1 cellular context compared by ENCODE assay signal in genomic region chr15:35506272-35506870, GRCh38.
TF ChIP-seq lines count a peak whose summit lies in the region.

No MANE protein-coding gene starts in this region.

TF ChIP-seq in HepG2, 621 proteins besides CTCF, POLR2A, EP300 and RAD21 (continued from another document and continues in another):
- TF ChIP-seq ZNF609 (CRISPR knock-in tag; IDR thresholded peaks at IDR 0.05; ENCODE audit: borderline replicate concordance) (peak; percentile 48; the same call in 1 of the 2 replicates), AGO1 (IDR thresholded peaks at IDR 0.05; ENCODE audit: low read depth, low read length, poor library complexity, severe bottlenecking) (no peak), HMGXB4 (CRISPR knock-in tag; IDR thresholded peaks at IDR 0.05; ENCODE audit: borderline replicate concordance in 1 of 2, low read depth in 1 of 2) (no peak), ZNF121 (CRISPR knock-in tag; IDR thresholded peaks at IDR 0.05) (no peak), KMT2A (CRISPR knock-in tag; IDR thresholded peaks at IDR 0.05) (no peak), ZNF362 (CRISPR knock-in tag; IDR thresholded peaks at IDR 0.05; ENCODE audit: borderline replicate concordance) (0 out of 2 replicates have a peak, but pooled peaks have one; percentile 31), POGZ (CRISPR knock-in tag; IDR thresholded peaks at IDR 0.05) (0 out of 2 replicates have a peak, but pooled peaks have one; percentile 18), KAT7 (CRISPR knock-in tag; IDR thresholded peaks at IDR 0.05; ENCODE audit: borderline replicate concordance) (no peak), AGO2 (optimal IDR thresholded peaks at IDR 0.05; ENCODE audit: low read depth, low read length) (no peak), MIXL1 (CRISPR knock-in tag; IDR thresholded peaks at IDR 0.05) (peak; percentile 30; the same call in 1 of the 2 replicates), DPF2 (CRISPR knock-in tag; IDR thresholded peaks at IDR 0.05; ENCODE audit: borderline replicate concordance, low read depth) (0 out of 2 replicates have a peak, but pooled peaks have one; percentile 24), GTF2F1 (IDR thresholded peaks at IDR 0.05; ENCODE audit: low read length) (no peak), ZNF746 (CRISPR knock-in tag; IDR thresholded peaks at IDR 0.05) (no peak), FOXA3 (CRISPR knock-in tag; IDR thresholded peaks at IDR 0.05) (peak; percentile 70), RARA (CRISPR knock-in tag; IDR thresholded peaks at IDR 0.05) (peak; percentile 71), CAMTA2 (CRISPR knock-in tag; IDR thresholded peaks at IDR 0.05; ENCODE audit: borderline replicate concordance) (no peak), MEIS1 (CRISPR knock-in tag; IDR thresholded peaks at IDR 0.05; ENCODE audit: borderline replicate concordance) (no peak), SOX5 (CRISPR knock-in tag; IDR thresholded peaks at IDR 0.05; ENCODE audit: borderline replicate concordance) (peak; percentile 61; the same call in 1 of the 2 replicates), PRDM4 (CRISPR knock-in tag; IDR thresholded peaks at IDR 0.05; ENCODE audit: borderline replicate concordance) (no peak), ZNF670 (CRISPR knock-in tag; IDR thresholded peaks at IDR 0.05; ENCODE audit: borderline replicate concordance) (no peak), FOXP1 (IDR thresholded peaks at IDR 0.05) (no peak), FOXP1 (CRISPR knock-in tag; IDR thresholded peaks at IDR 0.05) (peak; percentile 67), HNRNPL (IDR thresholded peaks at IDR 0.05; ENCODE audit: low read depth, low read length) (no peak), ZBTB7A (CRISPR knock-in tag; IDR thresholded peaks at IDR 0.05) (no peak), ZBTB8A (CRISPR knock-in tag; IDR thresholded peaks at IDR 0.05; ENCODE audit: borderline replicate concordance, low read depth) (no peak), SATB2 (CRISPR knock-in tag; IDR thresholded peaks at IDR 0.05) (no peak), NCOA2 (CRISPR knock-in tag; IDR thresholded peaks at IDR 0.05) (0 out of 2 replicates have a peak, but pooled peaks have one; percentile 22), ZBTB38 (CRISPR knock-in tag; IDR thresholded peaks at IDR 0.05) (no peak), NR2F6 (IDR thresholded peaks at IDR 0.05) (peak; percentile 74), NR2F6 (CRISPR knock-in tag; IDR thresholded peaks at IDR 0.05) (peak; percentile 71; the same call in 1 of the 2 replicates), NFATC3 (CRISPR knock-in tag; IDR thresholded peaks at IDR 0.05) (no peak)
- TF ChIP-seq, protein P1, sequence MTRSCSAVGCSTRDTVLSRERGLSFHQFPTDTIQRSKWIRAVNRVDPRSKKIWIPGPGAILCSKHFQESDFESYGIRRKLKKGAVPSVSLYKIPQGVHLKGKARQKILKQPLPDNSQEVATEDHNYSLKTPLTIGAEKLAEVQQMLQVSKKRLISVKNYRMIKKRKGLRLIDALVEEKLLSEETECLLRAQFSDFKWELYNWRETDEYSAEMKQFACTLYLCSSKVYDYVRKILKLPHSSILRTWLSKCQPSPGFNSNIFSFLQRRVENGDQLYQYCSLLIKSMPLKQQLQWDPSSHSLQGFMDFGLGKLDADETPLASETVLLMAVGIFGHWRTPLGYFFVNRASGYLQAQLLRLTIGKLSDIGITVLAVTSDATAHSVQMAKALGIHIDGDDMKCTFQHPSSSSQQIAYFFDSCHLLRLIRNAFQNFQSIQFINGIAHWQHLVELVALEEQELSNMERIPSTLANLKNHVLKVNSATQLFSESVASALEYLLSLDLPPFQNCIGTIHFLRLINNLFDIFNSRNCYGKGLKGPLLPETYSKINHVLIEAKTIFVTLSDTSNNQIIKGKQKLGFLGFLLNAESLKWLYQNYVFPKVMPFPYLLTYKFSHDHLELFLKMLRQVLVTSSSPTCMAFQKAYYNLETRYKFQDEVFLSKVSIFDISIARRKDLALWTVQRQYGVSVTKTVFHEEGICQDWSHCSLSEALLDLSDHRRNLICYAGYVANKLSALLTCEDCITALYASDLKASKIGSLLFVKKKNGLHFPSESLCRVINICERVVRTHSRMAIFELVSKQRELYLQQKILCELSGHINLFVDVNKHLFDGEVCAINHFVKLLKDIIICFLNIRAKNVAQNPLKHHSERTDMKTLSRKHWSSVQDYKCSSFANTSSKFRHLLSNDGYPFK (CRISPR knock-in tag; IDR thresholded peaks at IDR 0.05; ENCODE audit: borderline replicate concordance): no peak
- TF ChIP-seq, protein P2, sequence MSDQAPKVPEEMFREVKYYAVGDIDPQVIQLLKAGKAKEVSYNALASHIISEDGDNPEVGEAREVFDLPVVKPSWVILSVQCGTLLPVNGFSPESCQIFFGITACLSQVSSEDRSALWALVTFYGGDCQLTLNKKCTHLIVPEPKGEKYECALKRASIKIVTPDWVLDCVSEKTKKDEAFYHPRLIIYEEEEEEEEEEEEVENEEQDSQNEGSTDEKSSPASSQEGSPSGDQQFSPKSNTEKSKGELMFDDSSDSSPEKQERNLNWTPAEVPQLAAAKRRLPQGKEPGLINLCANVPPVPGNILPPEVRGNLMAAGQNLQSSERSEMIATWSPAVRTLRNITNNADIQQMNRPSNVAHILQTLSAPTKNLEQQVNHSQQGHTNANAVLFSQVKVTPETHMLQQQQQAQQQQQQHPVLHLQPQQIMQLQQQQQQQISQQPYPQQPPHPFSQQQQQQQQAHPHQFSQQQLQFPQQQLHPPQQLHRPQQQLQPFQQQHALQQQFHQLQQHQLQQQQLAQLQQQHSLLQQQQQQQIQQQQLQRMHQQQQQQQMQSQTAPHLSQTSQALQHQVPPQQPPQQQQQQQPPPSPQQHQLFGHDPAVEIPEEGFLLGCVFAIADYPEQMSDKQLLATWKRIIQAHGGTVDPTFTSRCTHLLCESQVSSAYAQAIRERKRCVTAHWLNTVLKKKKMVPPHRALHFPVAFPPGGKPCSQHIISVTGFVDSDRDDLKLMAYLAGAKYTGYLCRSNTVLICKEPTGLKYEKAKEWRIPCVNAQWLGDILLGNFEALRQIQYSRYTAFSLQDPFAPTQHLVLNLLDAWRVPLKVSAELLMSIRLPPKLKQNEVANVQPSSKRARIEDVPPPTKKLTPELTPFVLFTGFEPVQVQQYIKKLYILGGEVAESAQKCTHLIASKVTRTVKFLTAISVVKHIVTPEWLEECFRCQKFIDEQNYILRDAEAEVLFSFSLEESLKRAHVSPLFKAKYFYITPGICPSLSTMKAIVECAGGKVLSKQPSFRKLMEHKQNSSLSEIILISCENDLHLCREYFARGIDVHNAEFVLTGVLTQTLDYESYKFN (CRISPR knock-in tag; conservative IDR thresholded peaks at IDR 0.05): peak; percentile 61
- TF ChIP-seq, protein P3, sequence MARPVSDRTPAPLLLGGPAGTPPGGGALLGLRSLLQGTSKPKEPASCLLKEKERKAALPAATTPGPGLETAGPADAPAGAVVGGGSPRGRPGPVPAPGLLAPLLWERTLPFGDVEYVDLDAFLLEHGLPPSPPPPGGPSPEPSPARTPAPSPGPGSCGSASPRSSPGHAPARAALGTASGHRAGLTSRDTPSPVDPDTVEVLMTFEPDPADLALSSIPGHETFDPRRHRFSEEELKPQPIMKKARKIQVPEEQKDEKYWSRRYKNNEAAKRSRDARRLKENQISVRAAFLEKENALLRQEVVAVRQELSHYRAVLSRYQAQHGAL (CRISPR knock-in tag; IDR thresholded peaks at IDR 0.05; ENCODE audit: not compliant biosample characterization): no peak
- TF ChIP-seq, protein P4, sequence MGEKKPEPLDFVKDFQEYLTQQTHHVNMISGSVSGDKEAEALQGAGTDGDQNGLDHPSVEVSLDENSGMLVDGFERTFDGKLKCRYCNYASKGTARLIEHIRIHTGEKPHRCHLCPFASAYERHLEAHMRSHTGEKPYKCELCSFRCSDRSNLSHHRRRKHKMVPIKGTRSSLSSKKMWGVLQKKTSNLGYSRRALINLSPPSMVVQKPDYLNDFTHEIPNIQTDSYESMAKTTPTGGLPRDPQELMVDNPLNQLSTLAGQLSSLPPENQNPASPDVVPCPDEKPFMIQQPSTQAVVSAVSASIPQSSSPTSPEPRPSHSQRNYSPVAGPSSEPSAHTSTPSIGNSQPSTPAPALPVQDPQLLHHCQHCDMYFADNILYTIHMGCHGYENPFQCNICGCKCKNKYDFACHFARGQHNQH (CRISPR knock-in tag; IDR thresholded peaks at IDR 0.05): no peak
